In genomic region chr7:24821045-24821853, GRCh38 we compare ENCODE assay signal across 1 cellular context.
TF ChIP-seq lines count a peak whose summit lies in the region.

No MANE protein-coding gene starts in this region.

TF ChIP-seq in K562, 482 proteins besides CTCF, POLR2A, EP300 and RAD21 (continued from another document and continues in another):
- no peak for TF ChIP-seq SUPT5H (IDR thresholded peaks at IDR 0.05)
- TF ChIP-seq STAT5B (CRISPR knock-in tag; IDR thresholded peaks at IDR 0.05) = no peak
- no peak for TF ChIP-seq E2F4 (CRISPR knock-in tag; IDR thresholded peaks at IDR 0.05; ENCODE audit: low read depth)
- TF ChIP-seq TFAM (CRISPR knock-in tag; conservative IDR thresholded peaks at IDR 0.05) = no peak
- TF ChIP-seq ZNF280B (CRISPR knock-in tag; IDR thresholded peaks at IDR 0.05) = no peak
- TF ChIP-seq HNRNPUL1 (IDR thresholded peaks at IDR 0.05; ENCODE audit: low read length) = no peak
- no peak for TF ChIP-seq ZNF695 (CRISPR knock-in tag; IDR thresholded peaks at IDR 0.05)
- TF ChIP-seq ATF4 (CRISPR knock-in tag; IDR thresholded peaks at IDR 0.05) = 0 out of 2 replicates have a peak, but pooled peaks have one; percentile 40
- TF ChIP-seq FOXK1 (CRISPR knock-in tag; IDR thresholded peaks at IDR 0.05; ENCODE audit: borderline replicate concordance) = 0 out of 2 replicates have a peak, but pooled peaks have one; percentile 38
- TF ChIP-seq MIER1 (IDR thresholded peaks at IDR 0.05; ENCODE audit: low read depth) = no peak
- no peak for TF ChIP-seq ZNF551 (CRISPR knock-in tag; IDR thresholded peaks at IDR 0.05)
- TF ChIP-seq FOSL1 (tag; conservative IDR thresholded peaks at IDR 0.05) = peak; percentile 95
- TF ChIP-seq, protein P1, sequence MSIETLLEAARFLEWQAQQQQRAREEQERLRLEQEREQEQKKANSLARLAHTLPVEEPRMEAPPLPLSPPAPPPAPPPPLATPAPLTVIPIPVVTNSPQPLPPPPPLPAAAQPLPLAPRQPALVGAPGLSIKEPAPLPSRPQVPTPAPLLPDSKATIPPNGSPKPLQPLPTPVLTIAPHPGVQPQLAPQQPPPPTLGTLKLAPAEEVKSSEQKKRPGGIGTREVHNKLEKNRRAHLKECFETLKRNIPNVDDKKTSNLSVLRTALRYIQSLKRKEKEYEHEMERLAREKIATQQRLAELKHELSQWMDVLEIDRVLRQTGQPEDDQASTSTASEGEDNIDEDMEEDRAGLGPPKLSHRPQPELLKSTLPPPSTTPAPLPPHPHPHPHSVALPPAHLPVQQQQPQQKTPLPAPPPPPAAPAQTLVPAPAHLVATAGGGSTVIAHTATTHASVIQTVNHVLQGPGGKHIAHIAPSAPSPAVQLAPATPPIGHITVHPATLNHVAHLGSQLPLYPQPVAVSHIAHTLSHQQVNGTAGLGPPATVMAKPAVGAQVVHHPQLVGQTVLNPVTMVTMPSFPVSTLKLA (conservative IDR thresholded peaks at IDR 0.05) = peak in 1 of 2 experiments; percentile 39; a peak in 1 of 4 replicates
- TF ChIP-seq RFX1 (IDR thresholded peaks at IDR 0.05) = no peak
- no peak for TF ChIP-seq XRCC3 (IDR thresholded peaks at IDR 0.05)
- TF ChIP-seq RFX5 (IDR thresholded peaks at IDR 0.05; ENCODE audit: low read depth, low read length) = no peak
- TF ChIP-seq MAZ (CRISPR knock-in tag; conservative IDR thresholded peaks at IDR 0.05 in 1 of 2, IDR thresholded peaks at IDR 0.05 in 1 of 2) = peak; percentile 22 to 46; a peak in 2 of 4 replicates
- TF ChIP-seq, protein P2, sequence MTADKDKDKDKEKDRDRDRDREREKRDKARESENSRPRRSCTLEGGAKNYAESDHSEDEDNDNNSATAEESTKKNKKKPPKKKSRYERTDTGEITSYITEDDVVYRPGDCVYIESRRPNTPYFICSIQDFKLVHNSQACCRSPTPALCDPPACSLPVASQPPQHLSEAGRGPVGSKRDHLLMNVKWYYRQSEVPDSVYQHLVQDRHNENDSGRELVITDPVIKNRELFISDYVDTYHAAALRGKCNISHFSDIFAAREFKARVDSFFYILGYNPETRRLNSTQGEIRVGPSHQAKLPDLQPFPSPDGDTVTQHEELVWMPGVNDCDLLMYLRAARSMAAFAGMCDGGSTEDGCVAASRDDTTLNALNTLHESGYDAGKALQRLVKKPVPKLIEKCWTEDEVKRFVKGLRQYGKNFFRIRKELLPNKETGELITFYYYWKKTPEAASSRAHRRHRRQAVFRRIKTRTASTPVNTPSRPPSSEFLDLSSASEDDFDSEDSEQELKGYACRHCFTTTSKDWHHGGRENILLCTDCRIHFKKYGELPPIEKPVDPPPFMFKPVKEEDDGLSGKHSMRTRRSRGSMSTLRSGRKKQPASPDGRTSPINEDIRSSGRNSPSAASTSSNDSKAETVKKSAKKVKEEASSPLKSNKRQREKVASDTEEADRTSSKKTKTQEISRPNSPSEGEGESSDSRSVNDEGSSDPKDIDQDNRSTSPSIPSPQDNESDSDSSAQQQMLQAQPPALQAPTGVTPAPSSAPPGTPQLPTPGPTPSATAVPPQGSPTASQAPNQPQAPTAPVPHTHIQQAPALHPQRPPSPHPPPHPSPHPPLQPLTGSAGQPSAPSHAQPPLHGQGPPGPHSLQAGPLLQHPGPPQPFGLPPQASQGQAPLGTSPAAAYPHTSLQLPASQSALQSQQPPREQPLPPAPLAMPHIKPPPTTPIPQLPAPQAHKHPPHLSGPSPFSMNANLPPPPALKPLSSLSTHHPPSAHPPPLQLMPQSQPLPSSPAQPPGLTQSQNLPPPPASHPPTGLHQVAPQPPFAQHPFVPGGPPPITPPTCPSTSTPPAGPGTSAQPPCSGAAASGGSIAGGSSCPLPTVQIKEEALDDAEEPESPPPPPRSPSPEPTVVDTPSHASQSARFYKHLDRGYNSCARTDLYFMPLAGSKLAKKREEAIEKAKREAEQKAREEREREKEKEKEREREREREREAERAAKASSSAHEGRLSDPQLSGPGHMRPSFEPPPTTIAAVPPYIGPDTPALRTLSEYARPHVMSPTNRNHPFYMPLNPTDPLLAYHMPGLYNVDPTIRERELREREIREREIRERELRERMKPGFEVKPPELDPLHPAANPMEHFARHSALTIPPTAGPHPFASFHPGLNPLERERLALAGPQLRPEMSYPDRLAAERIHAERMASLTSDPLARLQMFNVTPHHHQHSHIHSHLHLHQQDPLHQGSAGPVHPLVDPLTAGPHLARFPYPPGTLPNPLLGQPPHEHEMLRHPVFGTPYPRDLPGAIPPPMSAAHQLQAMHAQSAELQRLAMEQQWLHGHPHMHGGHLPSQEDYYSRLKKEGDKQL (CRISPR knock-in tag; IDR thresholded peaks at IDR 0.05; ENCODE audit: borderline replicate concordance) = no peak
- TF ChIP-seq, protein P3, sequence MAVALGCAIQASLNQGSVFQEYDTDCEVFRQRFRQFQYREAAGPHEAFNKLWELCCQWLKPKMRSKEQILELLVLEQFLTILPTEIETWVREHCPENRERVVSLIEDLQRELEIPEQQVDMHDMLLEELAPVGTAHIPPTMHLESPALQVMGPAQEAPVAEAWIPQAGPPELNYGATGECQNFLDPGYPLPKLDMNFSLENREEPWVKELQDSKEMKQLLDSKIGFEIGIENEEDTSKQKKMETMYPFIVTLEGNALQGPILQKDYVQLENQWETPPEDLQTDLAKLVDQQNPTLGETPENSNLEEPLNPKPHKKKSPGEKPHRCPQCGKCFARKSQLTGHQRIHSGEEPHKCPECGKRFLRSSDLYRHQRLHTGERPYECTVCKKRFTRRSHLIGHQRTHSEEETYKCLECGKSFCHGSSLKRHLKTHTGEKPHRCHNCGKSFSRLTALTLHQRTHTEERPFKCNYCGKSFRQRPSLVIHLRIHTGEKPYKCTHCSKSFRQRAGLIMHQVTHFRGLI (CRISPR knock-in tag; IDR thresholded peaks at IDR 0.05) = no peak
- peak; percentile 73; the same call in 1 of the 2 replicates for TF ChIP-seq ZBTB7A (IDR thresholded peaks at IDR 0.05; ENCODE audit: borderline replicate concordance, control insufficient read depth, low read depth, low read length)
- TF ChIP-seq, protein P4, sequence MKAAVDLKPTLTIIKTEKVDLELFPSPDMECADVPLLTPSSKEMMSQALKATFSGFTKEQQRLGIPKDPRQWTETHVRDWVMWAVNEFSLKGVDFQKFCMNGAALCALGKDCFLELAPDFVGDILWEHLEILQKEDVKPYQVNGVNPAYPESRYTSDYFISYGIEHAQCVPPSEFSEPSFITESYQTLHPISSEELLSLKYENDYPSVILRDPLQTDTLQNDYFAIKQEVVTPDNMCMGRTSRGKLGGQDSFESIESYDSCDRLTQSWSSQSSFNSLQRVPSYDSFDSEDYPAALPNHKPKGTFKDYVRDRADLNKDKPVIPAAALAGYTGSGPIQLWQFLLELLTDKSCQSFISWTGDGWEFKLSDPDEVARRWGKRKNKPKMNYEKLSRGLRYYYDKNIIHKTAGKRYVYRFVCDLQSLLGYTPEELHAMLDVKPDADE (conservative IDR thresholded peaks at IDR 0.05; ENCODE audit: control insufficient read depth, low read depth, low read length) = peak; percentile 85
- no peak for TF ChIP-seq MTA1 (IDR thresholded peaks at IDR 0.05; ENCODE audit: borderline replicate concordance)
- TF ChIP-seq ZNF133 (CRISPR knock-in tag; IDR thresholded peaks at IDR 0.05) = no peak
- peak; percentile 84; the same call in 1 of the 2 replicates for TF ChIP-seq ATF7 (IDR thresholded peaks at IDR 0.05)
- no peak for TF ChIP-seq HIVEP1 (CRISPR knock-in tag; IDR thresholded peaks at IDR 0.05)
- TF ChIP-seq BRF1 (IDR thresholded peaks at IDR 0.05; ENCODE audit: borderline replicate concordance, extremely low read depth, insufficient read length) = no peak
- TF ChIP-seq NFRKB (IDR thresholded peaks at IDR 0.05; ENCODE audit: low read depth) = no peak
- TF ChIP-seq RUNX1 (IDR thresholded peaks at IDR 0.05; ENCODE audit: low read depth) = no peak
- no peak for TF ChIP-seq SRF (CRISPR knock-in tag; IDR thresholded peaks at IDR 0.05)
- no peak for TF ChIP-seq HOXB6 (CRISPR knock-in tag; IDR thresholded peaks at IDR 0.05; ENCODE audit: borderline replicate concordance)
- TF ChIP-seq CREBBP (IDR thresholded peaks at IDR 0.05; ENCODE audit: low read depth, low read length) = no peak
- no peak for TF ChIP-seq ZFP36 (IDR thresholded peaks at IDR 0.05; ENCODE audit: low read depth, low read length, partially characterized antibody)
- no peak for TF ChIP-seq ETS2 (tag; IDR thresholded peaks at IDR 0.05; ENCODE audit: borderline replicate concordance, poor library complexity, severe bottlenecking)
- TF ChIP-seq ZNF140 (CRISPR knock-in tag; IDR thresholded peaks at IDR 0.05) = no peak
- no peak for TF ChIP-seq TAF7 (tag; IDR thresholded peaks at IDR 0.05)
- TF ChIP-seq CEBPG (CRISPR knock-in tag; IDR thresholded peaks at IDR 0.05) = no peak
- TF ChIP-seq CEBPG (tag; conservative IDR thresholded peaks at IDR 0.05 in 1 of 2, IDR thresholded peaks at IDR 0.05 in 1 of 2) = no peak; a peak in 1 of 4 replicates
- TF ChIP-seq NCOA1 (IDR thresholded peaks at IDR 0.05; ENCODE audit: low read depth) = no peak
- TF ChIP-seq ZNF239 (CRISPR knock-in tag; IDR thresholded peaks at IDR 0.05) = no peak
- no peak for TF ChIP-seq NR1H2 (CRISPR knock-in tag; IDR thresholded peaks at IDR 0.05)
- TF ChIP-seq SMC3 (conservative IDR thresholded peaks at IDR 0.05; ENCODE audit: insufficient read depth, low read depth, low read length) = no peak
- no peak for TF ChIP-seq NR2C1 (IDR thresholded peaks at IDR 0.05)
- no peak for TF ChIP-seq NR2C1 (tag; IDR thresholded peaks at IDR 0.05)
- TF ChIP-seq RCOR1 (IDR thresholded peaks at IDR 0.05; ENCODE audit: borderline replicate concordance in 1 of 2, low read depth in 2 of 2, low read length in 2 of 2) = peak in 1 of 2 experiments; percentile 89; a peak in 2 of 4 replicates
- TF ChIP-seq HMGN3 (IDR thresholded peaks at IDR 0.05; ENCODE audit: borderline replicate concordance, extremely low read depth, insufficient read length, low read depth, low read length) = no peak
- no peak for TF ChIP-seq NKRF (IDR thresholded peaks at IDR 0.05; ENCODE audit: borderline replicate concordance)
- TF ChIP-seq MITF (IDR thresholded peaks at IDR 0.05) = no peak
- TF ChIP-seq ZBTB17 (CRISPR knock-in tag; IDR thresholded peaks at IDR 0.05) = no peak
- TF ChIP-seq ZNF431 (CRISPR knock-in tag; IDR thresholded peaks at IDR 0.05) = no peak
- TF ChIP-seq YY1 (IDR thresholded peaks at IDR 0.05; ENCODE audit: borderline replicate concordance in 1 of 3, control insufficient read depth in 1 of 3, extremely low read depth in 1 of 3, insufficient read depth in 3 of 3, insufficient read length in 1 of 3, insufficient replicate concordance in 2 of 3, low read depth in 1 of 3, low read length in 2 of 3) = peak in 1 of 3 experiments; percentile 25
- TF ChIP-seq RBM22 (IDR thresholded peaks at IDR 0.05; ENCODE audit: low read depth, low read length, poor library complexity, severe bottlenecking) = no peak
